In genomic region chr5:368162-369084, GRCh38 we compare ENCODE assay signal across 8 cellular contexts. TPM values are rescaled to one million over a fixed set of nuclear protein-coding genes. Genes with fewer than 3 reads are reported as not detected.
DNase-seq lines count a peak whose midpoint lies in the region; ATAC-seq, FAIRE-seq and TF ChIP-seq lines count a peak whose summit lies in the region.

No MANE protein-coding gene starts in this region.

- H3K4me3 ChIP-seq in K562: no peak overlapping the region
- no peak overlapping the region for H3K4me3 ChIP-seq in SK-N-SH (ENCODE audit: low read depth in 2 of 2, low read length in 1 of 2)
- H3K4me3 ChIP-seq in H7 (ENCODE audit: insufficient read depth, low read depth, low read length): no peak overlapping the region

- H3K27me3 ChIP-seq in K562 (ENCODE audit: control insufficient read depth in 2 of 2, insufficient read depth in 2 of 2, low read length in 2 of 2): peaks cover 58 to 70% of the 10 kb centered on the region in 2 experiments; a peak in 4 of 5 replicates
- H3K27me3 ChIP-seq in SK-N-SH (ENCODE audit: insufficient read depth): no peaks in the 10 kb centered on the region
- H3K27me3 ChIP-seq in H7 (ENCODE audit: control insufficient read depth, insufficient read depth, low read length): peaks cover 3% of the 10 kb centered on the region; the same call in 1 of the 2 replicates

- CTCF ChIA-PET in K562 (lab: Yijun Ruan, JAX; ENCODE audit: low intra/inter-chr PET ratio): no interaction called here
- CTCF ChIA-PET in SK-N-SH (lab: Yijun Ruan, JAX): no interaction called here

- H3K9ac ChIP-seq in K562 (ENCODE audit: insufficient read depth in 1 of 2, low read depth in 2 of 2, low read length in 2 of 2) (no peak overlapping the region), SK-N-SH (no peak overlapping the region)

- H3K9me1 ChIP-seq in K562 (ENCODE audit: control insufficient read depth, insufficient read depth, low read length): no peaks in the 10 kb centered on the region

- H3K9me2 ChIP-seq in SK-N-SH: no peaks in the 10 kb centered on the region

- POLR2A ChIA-PET in K562 (lab: Yijun Ruan, JAX) (interaction anchor here (0.6 to 0.9 kb wide), 4 partner anchors 13 to 271 kb away, joined by 3 read pairs; no protein-coding TSS in a partner anchor), SK-N-SH (lab: Yijun Ruan, JAX) (no interaction called here)

- TF ChIP-seq RAD21 in K562 (CRISPR knock-in tag; conservative IDR thresholded peaks at IDR 0.05 in 1 of 2, IDR thresholded peaks at IDR 0.05 in 1 of 2) (no peak), SK-N-SH (IDR thresholded peaks at IDR 0.05; ENCODE audit: low read length) (no peak)

- H3K4me2 ChIP-seq in K562 (ENCODE audit: insufficient read depth, low read length) (no peak overlapping the region), SK-N-SH (no peak overlapping the region)

- BruUV-seq in K562 (replicated peaks; lab: Mats Ljungman, UMichigan): no TSS peak

- TF ChIP-seq POLR2A in K562 (conservative IDR thresholded peaks at IDR 0.05): no peak

- H4K20me1 ChIP-seq in K562 (replicated peaks; ENCODE audit: control insufficient read depth, insufficient read depth, low read length): peaks cover 42% of the 10 kb centered on the region
- no peaks in the 10 kb centered on the region for H4K20me1 ChIP-seq in SK-N-SH (ENCODE audit: insufficient read depth)

- H3K79me2 ChIP-seq in K562 (ENCODE audit: control insufficient read depth, insufficient read depth, low read length) (no peaks in the 10 kb centered on the region), SK-N-SH (ENCODE audit: insufficient read depth) (no peaks in the 10 kb centered on the region)

- WGBS in K562 (ENCODE audit: insufficient coverage, low coverage, missing lambda C conversion rate): 6% methylated on average over 27 of the region's 27 CpGs
- 72% methylated on average over 27 of the region's 27 CpGs for WGBS in SK-N-SH (ENCODE audit: low lambda C conversion rate)

- TF ChIP-seq CTCF in K562 (IDR thresholded peaks at IDR 0.05 in 2 of 3, conservative IDR thresholded peaks at IDR 0.05 in 1 of 3; ENCODE audit: insufficient read depth in 2 of 3, low read depth in 1 of 3, low read length in 3 of 3): no peak
- TF ChIP-seq CTCF in SK-N-SH (IDR thresholded peaks at IDR 0.05): no peak

- peaks cover 0 to 7% of the 10 kb centered on the region in 2 experiments; a peak in 2 of 5 replicates for H3K4me1 ChIP-seq in K562 (replicated peaks in 1 of 2; ENCODE audit: control insufficient read depth in 2 of 2, insufficient read depth in 2 of 2, low read length in 2 of 2)
- H3K4me1 ChIP-seq in SK-N-SH (ENCODE audit: control insufficient read depth in 1 of 2, insufficient read depth in 2 of 2, low read depth in 1 of 2, low read length in 1 of 2): peaks cover 0 to 5% of the 10 kb centered on the region in 2 experiments; a peak in 1 of 4 replicates

- peak; percentile 97 for DNase-seq in EL
- peak; percentile 83 for DNase-seq in HS-27A (ENCODE audit: low read depth)
- DNase-seq in K562 (ENCODE audit: extremely low read depth in 1 of 4, low spot score in 3 of 4): no peak
- peak; percentile 27 for DNase-seq in pons (ENCODE audit: low spot score)
- DNase-seq in SK-N-SH: no peak
- no peak for DNase-seq in H7
- no peak for DNase-seq in HTR-8/SVneo (ENCODE audit: insufficient read length, low spot score)

- ATAC-seq in GM21390 (IDR thresholded peaks at IDR 0.05; ENCODE audit: unreplicated experiment): peak; percentile 38
- peak; percentile 50 for ATAC-seq in K562

- in situ Hi-C loops in K562 (cut with MboI): no loop called here

- H3K9me3 ChIP-seq in K562 (replicated peaks; ENCODE audit: control insufficient read depth, insufficient read depth, low read depth, low read length) (no peaks in the 10 kb centered on the region), SK-N-SH (peaks cover 7% of the 10 kb centered on the region; the same call in 1 of the 2 replicates)

- H3K36me3 ChIP-seq in K562 (ENCODE audit: control insufficient read depth, insufficient read depth, low read length): no peaks in the 10 kb centered on the region
- H3K36me3 ChIP-seq in SK-N-SH (replicated peaks in 1 of 2; ENCODE audit: control insufficient read depth in 1 of 2, insufficient read depth in 2 of 2, low read length in 1 of 2): no peaks in the 10 kb centered on the region
- H3K36me3 ChIP-seq in H7 (replicated peaks; ENCODE audit: control insufficient read depth, insufficient read depth, low read length): no peaks in the 10 kb centered on the region

- intact Hi-C loops in K562 (cut with micrococcal nuclease): no loop called here

- TF ChIP-seq EP300 in K562 (IDR thresholded peaks at IDR 0.05; ENCODE audit: low read length) (no peak), SK-N-SH (IDR thresholded peaks at IDR 0.05; ENCODE audit: borderline replicate concordance in 1 of 2, low read depth in 1 of 2, low read length in 1 of 2) (no peak)

- no peaks in the 10 kb centered on the region for H3F3A ChIP-seq in SK-N-SH (replicated peaks; ENCODE audit: insufficient read depth)

- no peak overlapping the region for H3K27ac ChIP-seq in K562 (ENCODE audit: extremely low read depth, low read depth, low read length)
- no peak overlapping the region for H3K27ac ChIP-seq in SK-N-SH (ENCODE audit: low read depth in 2 of 2, low read length in 1 of 2)

- no peak overlapping the region for H2AFZ ChIP-seq in K562 (ENCODE audit: low read depth, low read length)
- H2AFZ ChIP-seq in SK-N-SH (ENCODE audit: low read depth): no peak overlapping the region

- FAIRE-seq in K562 (lab: Jason Lieb, UNC) (no peak), HTR-8/SVneo (lab: Jason Lieb, UNC) (no peak)

TF ChIP-seq in K562, 482 proteins besides CTCF, POLR2A, EP300 and RAD21 (continues in another document):
- 0 out of 2 replicates have a peak, but pooled peaks have one; percentile 4 for TF ChIP-seq SPI1 (IDR thresholded peaks at IDR 0.05; ENCODE audit: borderline replicate concordance, low read depth, low read length)

TF ChIP-seq in SK-N-SH, 30 proteins besides CTCF, POLR2A, EP300 and RAD21:
- TF ChIP-seq ELF1 (IDR thresholded peaks at IDR 0.05) (no peak), USF2 (IDR thresholded peaks at IDR 0.05; ENCODE audit: borderline replicate concordance, low read depth, low read length) (no peak), CHD2 (IDR thresholded peaks at IDR 0.05; ENCODE audit: low read length, partially characterized antibody) (no peak), ZBTB33 (IDR thresholded peaks at IDR 0.05; ENCODE audit: borderline replicate concordance, low read depth) (no peak)

RNA-seq across cellular contexts. Expression of gene AHRR, which starts 46.9 kb away (rescaled TPM):
- 2.8 and 5.5 TPM in 2 replicates for total RNA-seq in K562 (2011; cell fraction: chromatin; rRNA removed; ENCODE audit: low replicate concordance)
- total RNA-seq in K562 (2011; cell fraction: nucleolus; rRNA removed): 2.1 and 3.2 TPM in 2 replicates
- total RNA-seq in K562 (2011; cell fraction: nucleoplasm; rRNA removed): 0.99 and 1.4 TPM in 2 replicates
- total RNA-seq in K562 (2014; rRNA removed) (0.82 and 1.1 TPM in 2 replicates), K562 (2014; rRNA removed; fragmentation: Illumina TruSeq; extraction: Trizol) (0.18 and 0.61 TPM in 2 replicates), K562 (2015; rRNA removed; fragmentation: Illumina TruSeq; extraction: Trizol) (1.2 TPM in 2 replicates), K562 (2021) (1.6 and 1.8 TPM in 2 replicates)
- polyA plus RNA-seq in K562 (2011; rRNA removed) (0.68 and 1.3 TPM in 2 replicates), K562 (2014; fragmentation: Illumina TruSeq; extraction: Trizol) (0.43 and 0.72 TPM in 2 replicates), K562 (2014; fragmentation: Nextera tagmentation; extraction: Ambion mirVana) (under 1 TPM in 1 of 2 experiments, not detected in 1; 0.06 TPM), K562 (2014; rRNA removed) (0.89 and 1.8 TPM in 2 replicates), SK-N-SH (2012; rRNA removed) (0.71 and 0.99 TPM in 2 replicates)
- 0.88 and 1.8 TPM in 2 replicates for polyA plus RNA-seq in K562 (2011; cell fraction: cytosol; rRNA removed)
- 5.4 and 7.4 TPM in 2 replicates for polyA plus RNA-seq in K562 (2011; cell fraction: nucleus; rRNA removed)
- polyA plus RNA-seq in K562 (2012): 1.6 and 4.2 TPM in 2 replicates
- 0.15 and 0.91 TPM in 2 replicates for polyA minus RNA-seq in K562 (2011; rRNA and poly(A)+ RNA removed)
- polyA minus RNA-seq in K562 (2011; cell fraction: cytosol; rRNA and poly(A)+ RNA removed): 0.76 and 1.3 TPM in 2 replicates
- 2.3 and 2.9 TPM in 2 replicates for polyA minus RNA-seq in K562 (2011; cell fraction: nucleus; rRNA and poly(A)+ RNA removed)
- 0.40 and 0.49 TPM in 2 replicates for polyA plus RNA-seq in SK-N-SH (2012; cell fraction: cytosol; rRNA removed)
- 3.2 and 3.3 TPM in 2 replicates for polyA plus RNA-seq in SK-N-SH (2012; cell fraction: nucleus; rRNA removed)
- 0.74 and 1.4 TPM in 2 replicates for total RNA-seq in H7 (2014; rRNA removed; shearing (Covaris generic))

Comparison
In these comparisons a context has a peak if more than half of its experiments do, and no peak if none do; other contexts are left out.
1. DNase-seq: peak in EL (single experiment), HS-27A (single experiment) and pons (single experiment); none in K562 (0 of 4), SK-N-SH (single experiment), H7 (single experiment) and HTR-8/SVneo (single experiment).